In genomic region chr7:143390773-143391114, GRCh38 we compare ENCODE assay signal across 19 cellular contexts. TPM values are rescaled to one million over a fixed set of nuclear protein-coding genes. Genes with fewer than 3 reads are reported as not detected.
DNase-seq lines count a peak whose midpoint lies in the region; ATAC-seq and TF ChIP-seq lines count a peak whose summit lies in the region.
"Had no signal": no experiment of that assay in that cellular context is flagged by ENCODE, and none has a peak within 500 bp of the region (broad histone marks: within the 10 kb centered on the region; RNA-seq: fewer than 3 reads in every experiment).

No MANE protein-coding gene starts in this region.

- H3K27me3 ChIP-seq in ascending aorta (no peaks in the 10 kb centered on the region), skeletal muscle satellite cell (ENCODE audit: control insufficient read depth, insufficient read depth, low read length) (no peaks in the 10 kb centered on the region)
- H3K27me3 ChIP-seq: dorsolateral prefrontal cortex had no signal

- in situ Hi-C loops in ACHN (cut with HindIII; ENCODE audit: low pct_ligation_motif_present, low pct_unique_long_range_greater_than_20kb, low sequenced_read_pairs): no loop called here

- H3K4me1 ChIP-seq in ascending aorta: peaks cover 41 to 78% of the 10 kb centered on the region in 2 donors
- peaks cover 86% of the 10 kb centered on the region for H3K4me1 ChIP-seq in skeletal muscle satellite cell (ENCODE audit: control insufficient read depth, insufficient read depth, low read length)

- H3K4me3 ChIP-seq in ascending aorta: peak overlapping the region in 1 of 2 donors; percentile 42
- H3K4me3 ChIP-seq in skeletal muscle satellite cell (ENCODE audit: low read length): no peak overlapping the region
- H3K4me3 ChIP-seq: dorsolateral prefrontal cortex, GM12878 had no signal

- no peak overlapping the region for H3K4me3 Mint-ChIP-seq in CD14-positive monocyte
- H3K4me3 Mint-ChIP-seq: activated CD8-positive, alpha-beta memory T cell treated with anti-CD3 and anti-CD28 coated beads, Interleukin-2, amount 10 ng/mL, durations not matched to agents 7 days and 5 days; stimulated activated naive B cell treated with anti-CD40 and anti-IgM and Interleukin-4, amounts not matched to agents 10 μg/mL and 1 μg/mL and 100 μg/mL, for 72 hours had no signal

- peak overlapping the region; percentile 0 for H3K9ac ChIP-seq in skeletal muscle satellite cell (ENCODE audit: low read depth, low read length)

- H3K27me3 Mint-ChIP-seq in CD14-positive monocyte (ENCODE audit: low read depth in 3 of 3): no peaks in the 10 kb centered on the region
- H3K27me3 Mint-ChIP-seq: activated CD8-positive, alpha-beta memory T cell treated with anti-CD3 and anti-CD28 coated beads, Interleukin-2, amount 10 ng/mL, durations not matched to agents 7 days and 5 days had no signal

- TF ChIP-seq CTCF in CD14-positive monocyte (IDR thresholded peaks at IDR 0.05): no peak
- TF ChIP-seq CTCF in ascending aorta (IDR thresholded peaks at IDR 0.05): no peak

- H3K36me3 ChIP-seq in ascending aorta (peaks cover 39 to 47% of the 10 kb centered on the region in 2 donors), skeletal muscle satellite cell (ENCODE audit: insufficient read depth, low read length) (peaks cover 65% of the 10 kb centered on the region)

- H3K9me3 ChIP-seq in ascending aorta: no peaks in the 10 kb centered on the region
- no peaks in the 10 kb centered on the region for H3K9me3 ChIP-seq in skeletal muscle satellite cell (replicated peaks; ENCODE audit: low read length)

- peak overlapping the region; percentile 42 for H3K4me2 ChIP-seq in skeletal muscle satellite cell (ENCODE audit: low read length)

- no peaks in the 10 kb centered on the region for H3K9me3 Mint-ChIP-seq in CD14-positive monocyte
- H3K9me3 Mint-ChIP-seq: stimulated activated naive B cell treated with anti-CD40 and anti-IgM and Interleukin-4, amounts not matched to agents 10 μg/mL and 1 μg/mL and 100 μg/mL, for 72 hours had no signal

- H3K4me1 Mint-ChIP-seq in CD14-positive monocyte: peaks cover 65% of the 10 kb centered on the region

- DNase-seq in CD14-positive monocyte (ENCODE audit: low spot score) (no peak), ascending aorta (ENCODE audit: low spot score in 2 of 2) (peak in 1 of 2 donors; percentile 68), cardiac septum (ENCODE audit: low spot score) (peak; percentile 43), hepatic stellate cell (ENCODE audit: low spot score) (no peak), ACHN (no peak), KG1 (lab: John Stamatoyannopoulos, UW) (no peak)
- DNase-seq: activated CD4-positive, CD25-positive, alpha-beta regulatory T cell treated with anti-CD3 and anti-CD28 coated beads, Interleukin-2, amount 50 U/mL, for 72 hours; activated CD8-positive, alpha-beta memory T cell treated with anti-CD3 and anti-CD28 coated beads, Interleukin-2, amount 10 ng/mL, durations not matched to agents 7 days and 5 days; activated gamma-delta T cell; NCI-H1417; NCI-H2227 treated with DMSO at 0.1 percent for 48 hours; SIG-M5; stimulated activated naive B cell treated with anti-CD40 and anti-IgM and Interleukin-4, amounts not matched to agents 10 μg/mL and 1 μg/mL and 100 μg/mL, for 72 hours; T-helper 2 cell had no signal

- peak overlapping the region; percentile 97 to 99 for H3K27ac ChIP-seq in ascending aorta

- H3K27ac Mint-ChIP-seq in CD14-positive monocyte: peak overlapping the region in 4 of 7 donors; percentile 35 to 86 (median 60)
- H3K27ac Mint-ChIP-seq: activated CD8-positive, alpha-beta memory T cell treated with anti-CD3 and anti-CD28 coated beads, Interleukin-2, amount 10 ng/mL, durations not matched to agents 7 days and 5 days; stimulated activated naive B cell treated with anti-CD40 and anti-IgM and Interleukin-4, amounts not matched to agents 10 μg/mL and 1 μg/mL and 100 μg/mL, for 72 hours had no signal

- ATAC-seq in GM21528 (IDR thresholded peaks at IDR 0.05; ENCODE audit: low FRiP score, unreplicated experiment): no peak
- ATAC-seq: activated CD8-positive, alpha-beta memory T cell treated with anti-CD3 and anti-CD28 coated beads, Interleukin-2, amount 10 ng/mL, durations not matched to agents 7 days and 5 days; GM12878; stimulated activated naive B cell treated with anti-CD40 and anti-IgM and Interleukin-4, amounts not matched to agents 10 μg/mL and 1 μg/mL and 100 μg/mL, for 72 hours had no signal

- peaks cover 0 to 48% of the 10 kb centered on the region in 2 donors for H3K36me3 Mint-ChIP-seq in CD14-positive monocyte

- intact Hi-C loops in CD14-positive monocyte (cut with micrococcal nuclease) (no loop called here), ascending aorta (cut with DNase I) (loop anchor here (1.0 to 10.0 kb wide), 3 partner anchors 10 to 1444 kb away; partner anchors contain the start of genes CASP2 and TPK1), cardiac septum (cut with DNase I) (no loop called here)

RNA-seq across cellular contexts. Expression of gene ZYX, which starts 9.6 kb away (rescaled TPM):
- polyA plus RNA-seq in CD14-positive monocyte: 100 to 1,000 TPM; 198 to 331 TPM
- total RNA-seq in ascending aorta (320 TPM), cardiac septum (126 TPM)
- total RNA-seq in skeletal muscle satellite cell (2012; rRNA removed): 48.7 and 72.7 TPM in 2 replicates

RNA-seq across cellular contexts. Expression of gene EPHA1, which starts 17.9 kb away (rescaled TPM):
- under 1 TPM in 1 of 2 donors, not detected in 1; 0.50 TPM for polyA plus RNA-seq in CD14-positive monocyte
- not detected for total RNA-seq in ascending aorta
- not detected for total RNA-seq in cardiac septum
- under 0.01 and 0.66 TPM in 2 replicates for total RNA-seq in skeletal muscle satellite cell (2012; rRNA removed)
- total RNA-seq: G401 had no signal

RNA-seq across cellular contexts. Expression of gene FAM131B, which starts 28.2 kb away (rescaled TPM):
- under 1 TPM in 1 of 2 donors, not detected in 1; 0.72 TPM for polyA plus RNA-seq in CD14-positive monocyte
- total RNA-seq in ascending aorta: 0.53 TPM
- total RNA-seq in cardiac septum: 0.19 TPM
- total RNA-seq in skeletal muscle satellite cell (2012; rRNA removed): 0.51 and 0.66 TPM in 2 replicates

RNA-seq across cellular contexts. Expression of gene TAS2R60, which starts 52.5 kb away (rescaled TPM):
- polyA plus RNA-seq in CD14-positive monocyte: not detected
- total RNA-seq in ascending aorta: not detected
- total RNA-seq in cardiac septum: not detected
- total RNA-seq in skeletal muscle satellite cell (2012; rRNA removed): not detected in 2 replicates
- total RNA-seq: activated CD8-positive, alpha-beta memory T cell treated with anti-CD3 and anti-CD28 coated beads, Interleukin-2, amount 10 ng/mL, durations not matched to agents 7 days and 5 days; G401; GM12878 had no signal
- polyA plus RNA-seq: GM12878 had no signal
